Comparison of ENCODE assay signal across 1 cellular context in the genomic region with DNA sequence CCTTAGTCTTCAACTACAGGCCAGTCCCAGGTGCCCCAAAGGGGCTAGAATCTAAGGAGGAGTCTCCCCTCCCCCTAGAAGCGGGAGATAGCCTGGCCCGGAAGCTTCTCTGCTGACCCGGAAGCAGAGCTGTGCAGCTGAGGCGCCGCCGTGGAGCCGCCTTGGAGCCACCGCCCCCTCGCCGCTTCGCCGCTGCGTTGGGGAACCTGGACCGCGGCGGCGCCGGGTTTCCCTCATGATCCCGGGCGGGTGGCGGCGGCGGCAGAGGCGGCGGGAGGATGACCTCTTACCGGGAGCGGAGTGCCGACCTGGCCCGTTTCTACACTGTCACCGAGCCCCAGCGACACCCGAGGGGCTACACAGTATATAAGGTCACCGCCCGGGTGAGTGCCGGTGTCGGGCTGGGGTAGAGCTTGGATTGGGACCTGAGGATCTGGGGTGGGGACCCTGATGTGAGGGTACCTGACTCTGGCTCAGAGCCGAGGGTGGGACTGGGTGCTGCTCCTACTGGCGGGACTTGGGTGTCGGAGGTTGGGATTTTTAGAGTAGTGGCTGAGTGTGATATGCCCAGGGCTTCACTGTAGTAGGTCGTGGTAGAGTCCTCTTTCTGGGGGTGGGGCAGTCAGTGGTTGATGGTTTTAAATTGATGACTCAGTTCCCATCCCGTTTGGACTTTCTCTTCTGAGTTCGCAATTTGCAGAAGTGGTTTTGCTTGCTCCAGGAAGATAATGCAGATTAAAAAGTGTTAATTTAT.
A peak's percentile ranks its signal among the peaks of the same experiment; 100 is the strongest.
TF ChIP-seq lines count a peak whose summit lies in the region.

A gene with protein sequence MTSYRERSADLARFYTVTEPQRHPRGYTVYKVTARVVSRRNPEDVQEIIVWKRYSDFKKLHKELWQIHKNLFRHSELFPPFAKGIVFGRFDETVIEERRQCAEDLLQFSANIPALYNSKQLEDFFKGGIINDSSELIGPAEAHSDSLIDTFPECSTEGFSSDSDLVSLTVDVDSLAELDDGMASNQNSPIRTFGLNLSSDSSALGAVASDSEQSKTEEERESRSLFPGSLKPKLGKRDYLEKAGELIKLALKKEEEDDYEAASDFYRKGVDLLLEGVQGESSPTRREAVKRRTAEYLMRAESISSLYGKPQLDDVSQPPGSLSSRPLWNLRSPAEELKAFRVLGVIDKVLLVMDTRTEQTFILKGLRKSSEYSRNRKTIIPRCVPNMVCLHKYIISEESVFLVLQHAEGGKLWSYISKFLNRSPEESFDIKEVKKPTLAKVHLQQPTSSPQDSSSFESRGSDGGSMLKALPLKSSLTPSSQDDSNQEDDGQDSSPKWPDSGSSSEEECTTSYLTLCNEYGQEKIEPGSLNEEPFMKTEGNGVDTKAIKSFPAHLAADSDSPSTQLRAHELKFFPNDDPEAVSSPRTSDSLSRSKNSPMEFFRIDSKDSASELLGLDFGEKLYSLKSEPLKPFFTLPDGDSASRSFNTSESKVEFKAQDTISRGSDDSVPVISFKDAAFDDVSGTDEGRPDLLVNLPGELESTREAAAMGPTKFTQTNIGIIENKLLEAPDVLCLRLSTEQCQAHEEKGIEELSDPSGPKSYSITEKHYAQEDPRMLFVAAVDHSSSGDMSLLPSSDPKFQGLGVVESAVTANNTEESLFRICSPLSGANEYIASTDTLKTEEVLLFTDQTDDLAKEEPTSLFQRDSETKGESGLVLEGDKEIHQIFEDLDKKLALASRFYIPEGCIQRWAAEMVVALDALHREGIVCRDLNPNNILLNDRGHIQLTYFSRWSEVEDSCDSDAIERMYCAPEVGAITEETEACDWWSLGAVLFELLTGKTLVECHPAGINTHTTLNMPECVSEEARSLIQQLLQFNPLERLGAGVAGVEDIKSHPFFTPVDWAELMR (plus strand): TSS at position 115 of the 754 bp plus-strand sequence. CDS start 164 bp downstream, at position 279.

TF ChIP-seq in WTC11, 78 proteins besides CTCF, POLR2A, EP300 and RAD21 (continued from another document and continues in another):
- TF ChIP-seq, protein P1, sequence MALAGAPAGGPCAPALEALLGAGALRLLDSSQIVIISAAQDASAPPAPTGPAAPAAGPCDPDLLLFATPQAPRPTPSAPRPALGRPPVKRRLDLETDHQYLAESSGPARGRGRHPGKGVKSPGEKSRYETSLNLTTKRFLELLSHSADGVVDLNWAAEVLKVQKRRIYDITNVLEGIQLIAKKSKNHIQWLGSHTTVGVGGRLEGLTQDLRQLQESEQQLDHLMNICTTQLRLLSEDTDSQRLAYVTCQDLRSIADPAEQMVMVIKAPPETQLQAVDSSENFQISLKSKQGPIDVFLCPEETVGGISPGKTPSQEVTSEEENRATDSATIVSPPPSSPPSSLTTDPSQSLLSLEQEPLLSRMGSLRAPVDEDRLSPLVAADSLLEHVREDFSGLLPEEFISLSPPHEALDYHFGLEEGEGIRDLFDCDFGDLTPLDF (CRISPR knock-in tag; IDR thresholded peaks at IDR 0.05): peak; percentile 72; the same call in 1 of the 2 replicates
- TF ChIP-seq, protein P2, sequence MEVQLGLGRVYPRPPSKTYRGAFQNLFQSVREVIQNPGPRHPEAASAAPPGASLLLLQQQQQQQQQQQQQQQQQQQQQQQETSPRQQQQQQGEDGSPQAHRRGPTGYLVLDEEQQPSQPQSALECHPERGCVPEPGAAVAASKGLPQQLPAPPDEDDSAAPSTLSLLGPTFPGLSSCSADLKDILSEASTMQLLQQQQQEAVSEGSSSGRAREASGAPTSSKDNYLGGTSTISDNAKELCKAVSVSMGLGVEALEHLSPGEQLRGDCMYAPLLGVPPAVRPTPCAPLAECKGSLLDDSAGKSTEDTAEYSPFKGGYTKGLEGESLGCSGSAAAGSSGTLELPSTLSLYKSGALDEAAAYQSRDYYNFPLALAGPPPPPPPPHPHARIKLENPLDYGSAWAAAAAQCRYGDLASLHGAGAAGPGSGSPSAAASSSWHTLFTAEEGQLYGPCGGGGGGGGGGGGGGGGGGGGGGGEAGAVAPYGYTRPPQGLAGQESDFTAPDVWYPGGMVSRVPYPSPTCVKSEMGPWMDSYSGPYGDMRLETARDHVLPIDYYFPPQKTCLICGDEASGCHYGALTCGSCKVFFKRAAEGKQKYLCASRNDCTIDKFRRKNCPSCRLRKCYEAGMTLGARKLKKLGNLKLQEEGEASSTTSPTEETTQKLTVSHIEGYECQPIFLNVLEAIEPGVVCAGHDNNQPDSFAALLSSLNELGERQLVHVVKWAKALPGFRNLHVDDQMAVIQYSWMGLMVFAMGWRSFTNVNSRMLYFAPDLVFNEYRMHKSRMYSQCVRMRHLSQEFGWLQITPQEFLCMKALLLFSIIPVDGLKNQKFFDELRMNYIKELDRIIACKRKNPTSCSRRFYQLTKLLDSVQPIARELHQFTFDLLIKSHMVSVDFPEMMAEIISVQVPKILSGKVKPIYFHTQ (CRISPR knock-in tag; IDR thresholded peaks at IDR 0.05): no peak
- TF ChIP-seq, protein P3, sequence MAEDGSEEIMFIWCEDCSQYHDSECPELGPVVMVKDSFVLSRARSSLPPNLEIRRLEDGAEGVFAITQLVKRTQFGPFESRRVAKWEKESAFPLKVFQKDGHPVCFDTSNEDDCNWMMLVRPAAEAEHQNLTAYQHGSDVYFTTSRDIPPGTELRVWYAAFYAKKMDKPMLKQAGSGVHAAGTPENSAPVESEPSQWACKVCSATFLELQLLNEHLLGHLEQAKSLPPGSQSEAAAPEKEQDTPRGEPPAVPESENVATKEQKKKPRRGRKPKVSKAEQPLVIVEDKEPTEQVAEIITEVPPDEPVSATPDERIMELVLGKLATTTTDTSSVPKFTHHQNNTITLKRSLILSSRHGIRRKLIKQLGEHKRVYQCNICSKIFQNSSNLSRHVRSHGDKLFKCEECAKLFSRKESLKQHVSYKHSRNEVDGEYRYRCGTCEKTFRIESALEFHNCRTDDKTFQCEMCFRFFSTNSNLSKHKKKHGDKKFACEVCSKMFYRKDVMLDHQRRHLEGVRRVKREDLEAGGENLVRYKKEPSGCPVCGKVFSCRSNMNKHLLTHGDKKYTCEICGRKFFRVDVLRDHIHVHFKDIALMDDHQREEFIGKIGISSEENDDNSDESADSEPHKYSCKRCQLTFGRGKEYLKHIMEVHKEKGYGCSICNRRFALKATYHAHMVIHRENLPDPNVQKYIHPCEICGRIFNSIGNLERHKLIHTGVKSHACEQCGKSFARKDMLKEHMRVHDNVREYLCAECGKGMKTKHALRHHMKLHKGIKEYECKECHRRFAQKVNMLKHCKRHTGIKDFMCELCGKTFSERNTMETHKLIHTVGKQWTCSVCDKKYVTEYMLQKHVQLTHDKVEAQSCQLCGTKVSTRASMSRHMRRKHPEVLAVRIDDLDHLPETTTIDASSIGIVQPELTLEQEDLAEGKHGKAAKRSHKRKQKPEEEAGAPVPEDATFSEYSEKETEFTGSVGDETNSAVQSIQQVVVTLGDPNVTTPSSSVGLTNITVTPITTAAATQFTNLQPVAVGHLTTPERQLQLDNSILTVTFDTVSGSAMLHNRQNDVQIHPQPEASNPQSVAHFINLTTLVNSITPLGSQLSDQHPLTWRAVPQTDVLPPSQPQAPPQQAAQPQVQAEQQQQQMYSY (CRISPR knock-in tag; IDR thresholded peaks at IDR 0.05): 0 out of 2 replicates have a peak, but pooled peaks have one; percentile 10
- TF ChIP-seq RELA (CRISPR knock-in tag; IDR thresholded peaks at IDR 0.05; ENCODE audit: borderline replicate concordance) (0 out of 2 replicates have a peak, but pooled peaks have one; percentile 38), ELF4 (CRISPR knock-in tag; IDR thresholded peaks at IDR 0.05; ENCODE audit: low read depth) (no peak), SMAD4 (CRISPR knock-in tag; IDR thresholded peaks at IDR 0.05) (no peak), TEAD1 (CRISPR knock-in tag; IDR thresholded peaks at IDR 0.05) (peak; percentile 52; the same call in 1 of the 2 replicates), ZNF138 (CRISPR knock-in tag; conservative IDR thresholded peaks at IDR 0.05) (no peak), FOXP1 (CRISPR knock-in tag; IDR thresholded peaks at IDR 0.05; ENCODE audit: borderline replicate concordance) (peak; percentile 74; the same call in 1 of the 2 replicates), NFYB (CRISPR knock-in tag; conservative IDR thresholded peaks at IDR 0.05; ENCODE audit: low read depth) (no peak), ZNF263 (CRISPR knock-in tag; IDR thresholded peaks at IDR 0.05; ENCODE audit: low read depth) (0 out of 2 replicates have a peak, but pooled peaks have one; percentile 43), NR2C2 (CRISPR knock-in tag; IDR thresholded peaks at IDR 0.05) (peak; percentile 94), HMGA2 (CRISPR knock-in tag; IDR thresholded peaks at IDR 0.05) (no peak), FOXJ3 (CRISPR knock-in tag; IDR thresholded peaks at IDR 0.05; ENCODE audit: borderline replicate concordance) (no peak), ATF1 (CRISPR knock-in tag; IDR thresholded peaks at IDR 0.05) (peak; percentile 69; the same call in 1 of the 2 replicates)
- TF ChIP-seq, protein P4, sequence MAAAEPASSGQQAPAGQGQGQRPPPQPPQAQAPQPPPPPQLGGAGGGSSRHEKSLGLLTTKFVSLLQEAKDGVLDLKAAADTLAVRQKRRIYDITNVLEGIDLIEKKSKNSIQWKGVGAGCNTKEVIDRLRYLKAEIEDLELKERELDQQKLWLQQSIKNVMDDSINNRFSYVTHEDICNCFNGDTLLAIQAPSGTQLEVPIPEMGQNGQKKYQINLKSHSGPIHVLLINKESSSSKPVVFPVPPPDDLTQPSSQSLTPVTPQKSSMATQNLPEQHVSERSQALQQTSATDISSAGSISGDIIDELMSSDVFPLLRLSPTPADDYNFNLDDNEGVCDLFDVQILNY (CRISPR knock-in tag; IDR thresholded peaks at IDR 0.05): peak; percentile 74; the same call in 1 of the 2 replicates
- TF ChIP-seq, protein P5, sequence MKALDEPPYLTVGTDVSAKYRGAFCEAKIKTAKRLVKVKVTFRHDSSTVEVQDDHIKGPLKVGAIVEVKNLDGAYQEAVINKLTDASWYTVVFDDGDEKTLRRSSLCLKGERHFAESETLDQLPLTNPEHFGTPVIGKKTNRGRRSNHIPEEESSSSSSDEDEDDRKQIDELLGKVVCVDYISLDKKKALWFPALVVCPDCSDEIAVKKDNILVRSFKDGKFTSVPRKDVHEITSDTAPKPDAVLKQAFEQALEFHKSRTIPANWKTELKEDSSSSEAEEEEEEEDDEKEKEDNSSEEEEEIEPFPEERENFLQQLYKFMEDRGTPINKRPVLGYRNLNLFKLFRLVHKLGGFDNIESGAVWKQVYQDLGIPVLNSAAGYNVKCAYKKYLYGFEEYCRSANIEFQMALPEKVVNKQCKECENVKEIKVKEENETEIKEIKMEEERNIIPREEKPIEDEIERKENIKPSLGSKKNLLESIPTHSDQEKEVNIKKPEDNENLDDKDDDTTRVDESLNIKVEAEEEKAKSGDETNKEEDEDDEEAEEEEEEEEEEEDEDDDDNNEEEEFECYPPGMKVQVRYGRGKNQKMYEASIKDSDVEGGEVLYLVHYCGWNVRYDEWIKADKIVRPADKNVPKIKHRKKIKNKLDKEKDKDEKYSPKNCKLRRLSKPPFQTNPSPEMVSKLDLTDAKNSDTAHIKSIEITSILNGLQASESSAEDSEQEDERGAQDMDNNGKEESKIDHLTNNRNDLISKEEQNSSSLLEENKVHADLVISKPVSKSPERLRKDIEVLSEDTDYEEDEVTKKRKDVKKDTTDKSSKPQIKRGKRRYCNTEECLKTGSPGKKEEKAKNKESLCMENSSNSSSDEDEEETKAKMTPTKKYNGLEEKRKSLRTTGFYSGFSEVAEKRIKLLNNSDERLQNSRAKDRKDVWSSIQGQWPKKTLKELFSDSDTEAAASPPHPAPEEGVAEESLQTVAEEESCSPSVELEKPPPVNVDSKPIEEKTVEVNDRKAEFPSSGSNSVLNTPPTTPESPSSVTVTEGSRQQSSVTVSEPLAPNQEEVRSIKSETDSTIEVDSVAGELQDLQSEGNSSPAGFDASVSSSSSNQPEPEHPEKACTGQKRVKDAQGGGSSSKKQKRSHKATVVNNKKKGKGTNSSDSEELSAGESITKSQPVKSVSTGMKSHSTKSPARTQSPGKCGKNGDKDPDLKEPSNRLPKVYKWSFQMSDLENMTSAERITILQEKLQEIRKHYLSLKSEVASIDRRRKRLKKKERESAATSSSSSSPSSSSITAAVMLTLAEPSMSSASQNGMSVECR (CRISPR knock-in tag; IDR thresholded peaks at IDR 0.05; ENCODE audit: borderline replicate concordance): peak; percentile 85; the same call in 1 of the 2 replicates
- TF ChIP-seq, protein P6, sequence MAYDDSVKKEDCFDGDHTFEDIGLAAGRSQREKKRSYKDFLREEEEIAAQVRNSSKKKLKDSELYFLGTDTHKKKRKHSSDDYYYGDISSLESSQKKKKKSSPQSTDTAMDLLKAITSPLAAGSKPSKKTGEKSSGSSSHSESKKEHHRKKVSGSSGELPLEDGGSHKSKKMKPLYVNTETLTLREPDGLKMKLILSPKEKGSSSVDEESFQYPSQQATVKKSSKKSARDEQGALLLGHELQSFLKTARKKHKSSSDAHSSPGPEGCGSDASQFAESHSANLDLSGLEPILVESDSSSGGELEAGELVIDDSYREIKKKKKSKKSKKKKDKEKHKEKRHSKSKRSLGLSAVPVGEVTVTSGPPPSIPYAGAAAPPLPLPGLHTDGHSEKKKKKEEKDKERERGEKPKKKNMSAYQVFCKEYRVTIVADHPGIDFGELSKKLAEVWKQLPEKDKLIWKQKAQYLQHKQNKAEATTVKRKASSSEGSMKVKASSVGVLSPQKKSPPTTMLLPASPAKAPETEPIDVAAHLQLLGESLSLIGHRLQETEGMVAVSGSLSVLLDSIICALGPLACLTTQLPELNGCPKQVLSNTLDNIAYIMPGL (CRISPR knock-in tag; IDR thresholded peaks at IDR 0.05): peak; percentile 79
- TF ChIP-seq, protein P7, sequence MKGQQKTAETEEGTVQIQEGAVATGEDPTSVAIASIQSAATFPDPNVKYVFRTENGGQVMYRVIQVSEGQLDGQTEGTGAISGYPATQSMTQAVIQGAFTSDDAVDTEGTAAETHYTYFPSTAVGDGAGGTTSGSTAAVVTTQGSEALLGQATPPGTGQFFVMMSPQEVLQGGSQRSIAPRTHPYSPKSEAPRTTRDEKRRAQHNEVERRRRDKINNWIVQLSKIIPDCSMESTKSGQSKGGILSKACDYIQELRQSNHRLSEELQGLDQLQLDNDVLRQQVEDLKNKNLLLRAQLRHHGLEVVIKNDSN (CRISPR knock-in tag; IDR thresholded peaks at IDR 0.05): peak; percentile 47; the same call in 1 of the 2 replicates
- TF ChIP-seq, protein P8, sequence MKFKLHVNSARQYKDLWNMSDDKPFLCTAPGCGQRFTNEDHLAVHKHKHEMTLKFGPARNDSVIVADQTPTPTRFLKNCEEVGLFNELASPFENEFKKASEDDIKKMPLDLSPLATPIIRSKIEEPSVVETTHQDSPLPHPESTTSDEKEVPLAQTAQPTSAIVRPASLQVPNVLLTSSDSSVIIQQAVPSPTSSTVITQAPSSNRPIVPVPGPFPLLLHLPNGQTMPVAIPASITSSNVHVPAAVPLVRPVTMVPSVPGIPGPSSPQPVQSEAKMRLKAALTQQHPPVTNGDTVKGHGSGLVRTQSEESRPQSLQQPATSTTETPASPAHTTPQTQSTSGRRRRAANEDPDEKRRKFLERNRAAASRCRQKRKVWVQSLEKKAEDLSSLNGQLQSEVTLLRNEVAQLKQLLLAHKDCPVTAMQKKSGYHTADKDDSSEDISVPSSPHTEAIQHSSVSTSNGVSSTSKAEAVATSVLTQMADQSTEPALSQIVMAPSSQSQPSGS (CRISPR knock-in tag; IDR thresholded peaks at IDR 0.05; ENCODE audit: borderline replicate concordance, low read depth): no peak
